ENCODE assay signal across 18 cellular contexts in the genomic region with DNA sequence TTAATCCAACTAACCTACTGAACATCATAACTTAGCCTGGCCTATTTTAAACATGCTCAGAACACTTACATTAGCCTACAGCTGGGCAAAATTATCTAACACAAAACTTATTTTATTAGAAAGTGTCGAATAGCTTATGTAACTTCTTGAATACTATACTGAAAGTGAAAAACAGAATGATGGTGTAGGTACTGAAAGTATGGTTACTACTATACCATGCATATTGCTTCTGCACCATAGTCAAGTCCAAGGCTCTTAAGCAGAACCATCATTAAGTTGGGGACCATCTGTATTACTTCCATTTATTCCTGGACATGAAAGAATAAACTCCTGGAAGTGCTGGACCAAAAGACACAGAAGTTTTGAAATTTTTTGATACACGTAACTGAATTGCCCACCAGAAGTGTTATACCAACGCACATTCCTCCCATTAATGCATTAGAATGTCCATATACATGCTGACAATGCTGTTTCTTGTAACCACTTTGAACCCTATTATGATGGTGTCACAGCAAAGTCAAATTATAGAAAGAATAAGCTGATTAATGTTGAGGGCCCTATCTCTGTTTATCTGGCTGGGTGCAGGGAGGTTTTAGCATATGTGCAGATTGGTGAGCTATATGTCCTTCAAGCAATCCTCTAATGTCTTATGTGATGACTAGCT.
"Had no signal": no experiment of that assay in that cellular context is flagged by ENCODE, and none has a peak within 500 bp of the region (broad histone marks: within the 10 kb centered on the region; RNA-seq: fewer than 3 reads in every experiment).

No MANE protein-coding gene starts in this region.

- ATAC-seq: activated CD4-positive, alpha-beta T cell treated with anti-CD3 and anti-CD28 coated beads for 36 hours; activated T-cell treated with anti-CD3 and anti-CD28 coated beads, Interleukin-2, amount 50 U/mL, for 4 hours; left ventricle myocardium superior; natural killer cell had no signal

- DNase-seq: activated CD4-positive, alpha-beta memory T cell treated with anti-CD3 and anti-CD28 coated beads for 36 hours; activated CD4-positive, alpha-beta T cell treated with anti-CD3 and anti-CD28 coated beads for 36 hours; activated effector memory CD4-positive, alpha-beta T cell treated with Interleukin-2 at 50 U/mL for 16 hours; activated T-cell treated with anti-CD3 and anti-CD28 coated beads, Interleukin-2, amount 50 U/mL, for 4 hours; adrenal gland; dorsolateral prefrontal cortex; hypothalamus; left ventricle myocardium superior; natural killer cell; posterior cingulate gyrus; stimulated activated CD4-positive, alpha-beta T cell treated with anti-CD3 and anti-CD28 coated beads, Interleukin-4, amount 100 ng/mL, for 4 hours; stimulated activated CD8-positive, alpha-beta memory T cell treated with anti-CD3 and anti-CD28 coated beads, Interleukin-4, amount 100 ng/mL, for 48 hours; stimulated activated naive CD4-positive, alpha-beta T cell treated with Interleukin-2 at 50 U/mL for 16 hours; trophoblast cell; WERI-Rb-1 had no signal

- H3K9me3 ChIP-seq: adrenal gland, neutrophil, right atrium auricular region had no signal

- H3K27me3 ChIP-seq: adrenal gland, neutrophil, right atrium auricular region had no signal

- H3K27ac ChIP-seq: adrenal gland, dorsolateral prefrontal cortex, neutrophil, right atrium auricular region, WERI-Rb-1 had no signal

- H3K36me3 ChIP-seq: adrenal gland, neutrophil, right atrium auricular region, WERI-Rb-1 had no signal

- H3K4me1 ChIP-seq: right atrium auricular region had no signal

- H3K4me3 ChIP-seq: adrenal gland, dorsolateral prefrontal cortex, right atrium auricular region, skin epidermis had no signal
